35 cellular contexts compared by ENCODE assay signal in genomic region chr1:168760241-168760640, GRCh38. TPM values are rescaled to one million over a fixed set of nuclear protein-coding genes. Genes with fewer than 3 reads are reported as not detected.
"Had no signal": no experiment of that assay in that cellular context is flagged by ENCODE, and none has a peak within 500 bp of the region (broad histone marks: within the 10 kb centered on the region; RNA-seq: fewer than 3 reads in every experiment).

No MANE protein-coding gene starts in this region.

- H3K27ac Mint-ChIP-seq: activated CD4-positive, alpha-beta memory T cell treated with anti-CD3 and anti-CD28 coated beads for 36 hours; activated CD4-positive, alpha-beta T cell treated with anti-CD3 and anti-CD28 coated beads for 36 hours; activated CD4-positive, alpha-beta T cell treated with anti-CD3 and anti-CD28 coated beads, Interleukin-2, amount 10 ng/mL, durations not matched to agents 24 days and 14 days; activated CD8-positive, alpha-beta memory T cell treated with anti-CD3 and anti-CD28 coated beads, Interleukin-2, amount 10 ng/mL, durations not matched to agents 7 days and 5 days; activated CD8-positive, alpha-beta T cell treated with anti-CD3 and anti-CD28 coated beads, Interleukin-2, amount 10 ng/mL, durations not matched to agents 7 days and 5 days; activated naive CD4-positive, alpha-beta T cell treated with anti-CD3 and anti-CD28 coated beads for 36 hours; activated naive CD4-positive, alpha-beta T cell treated with anti-CD3 and anti-CD28 coated beads, Interleukin-2, amount 50 U/mL, for 24 hours; activated naive CD8-positive, alpha-beta T cell treated with anti-CD3 and anti-CD28 coated beads for 36 hours; activated naive CD8-positive, alpha-beta T cell treated with anti-CD3 and anti-CD28 coated beads, Interleukin-2, amount 50 U/mL, for 24 hours; activated T-helper 1 cell treated with anti-CD3 and anti-CD28 coated beads, Interleukin-12 subunit alpha, Interleukin-12 subunit beta, Interleukin-2, Interleukin-4 antibody, amounts not matched to agents 30 ng/mL and 10 ng/mL and 1 ng/mL, durations not matched to agents 14 hours and 24 hours and 36 hours; activated T-helper 2 cell treated with anti-CD3 and anti-CD28 coated beads, Interferon-gamma antibody, Interleukin-2, Interleukin-4, amounts not matched to agents 10 μg/mL and 5 μg/mL and 100 μg/mL, durations not matched to agents 14 hours and 24 hours and 36 hours had no signal

- H3K36me3 Mint-ChIP-seq: activated CD4-positive, alpha-beta memory T cell treated with anti-CD3 and anti-CD28 coated beads for 36 hours; activated CD8-positive, alpha-beta memory T cell treated with anti-CD3 and anti-CD28 coated beads, Interleukin-2, amount 10 ng/mL, durations not matched to agents 7 days and 5 days; activated naive CD4-positive, alpha-beta T cell treated with anti-CD3 and anti-CD28 coated beads, Interleukin-2, amount 50 U/mL, for 24 hours; activated naive CD8-positive, alpha-beta T cell treated with anti-CD3 and anti-CD28 coated beads for 36 hours had no signal

- H3K9me3 Mint-ChIP-seq: activated CD4-positive, alpha-beta memory T cell treated with anti-CD3 and anti-CD28 coated beads for 36 hours; activated naive CD4-positive, alpha-beta T cell treated with anti-CD3 and anti-CD28 coated beads for 36 hours; activated naive CD4-positive, alpha-beta T cell treated with anti-CD3 and anti-CD28 coated beads, Interleukin-2, amount 50 U/mL, for 24 hours; activated naive CD8-positive, alpha-beta T cell treated with anti-CD3 and anti-CD28 coated beads for 36 hours; activated naive CD8-positive, alpha-beta T cell treated with anti-CD3 and anti-CD28 coated beads, Interleukin-2, amount 50 U/mL, for 24 hours; activated T-helper 1 cell treated with anti-CD3 and anti-CD28 coated beads, Interleukin-12 subunit alpha, Interleukin-12 subunit beta, Interleukin-2, Interleukin-4 antibody, amounts not matched to agents 30 ng/mL and 10 ng/mL and 1 ng/mL, durations not matched to agents 14 hours and 24 hours and 36 hours; activated T-helper 2 cell treated with anti-CD3 and anti-CD28 coated beads, Interferon-gamma antibody, Interleukin-2, Interleukin-4, amounts not matched to agents 10 μg/mL and 5 μg/mL and 100 μg/mL, durations not matched to agents 14 hours and 24 hours and 36 hours had no signal

- DNase-seq: activated CD4-positive, alpha-beta memory T cell treated with anti-CD3 and anti-CD28 coated beads for 36 hours; activated CD4-positive, alpha-beta T cell treated with anti-CD3 and anti-CD28 coated beads for 36 hours; activated CD4-positive, alpha-beta T cell treated with anti-CD3 and anti-CD28 coated beads, Interleukin-2, amount 10 ng/mL, durations not matched to agents 24 days and 14 days; activated CD4-positive, CD25-positive, alpha-beta regulatory T cell; activated CD4-positive, CD25-positive, alpha-beta regulatory T cell treated with anti-CD3 and anti-CD28 coated beads, Interleukin-2, amount 50 U/mL, for 72 hours; activated CD8-positive, alpha-beta memory T cell treated with anti-CD3 and anti-CD28 coated beads, Interleukin-2, amount 10 ng/mL, durations not matched to agents 7 days and 5 days; activated CD8-positive, alpha-beta memory T cell treated with anti-CD3 and anti-CD28 coated beads, Interleukin-2, amount 50 U/mL, for 4 hours; activated CD8-positive, alpha-beta T cell treated with anti-CD3 and anti-CD28 coated beads, Interleukin-2, amount 10 ng/mL, durations not matched to agents 7 days and 5 days; activated effector memory CD4-positive, alpha-beta T cell treated with anti-CD3 and anti-CD28 coated beads, Interleukin-2, amount 50 U/mL, for 16 hours; activated naive CD4-positive, alpha-beta T cell treated with anti-CD3 and anti-CD28 coated beads for 36 hours; activated naive CD8-positive, alpha-beta T cell treated with anti-CD3 and anti-CD28 coated beads for 36 hours; activated naive CD8-positive, alpha-beta T cell treated with anti-CD3 and anti-CD28 coated beads, Interleukin-2, amount 50 U/mL, for 24 hours; activated T-cell treated with anti-CD3 and anti-CD28 coated beads, Interleukin-2, amount 50 U/mL, for 1 hour; activated T-cell treated with anti-CD3 and anti-CD28 coated beads, Interleukin-2, amount 50 U/mL, for 48 hours; adrenal gland; amygdala; aorta; body of pancreas; central memory CD4-positive, alpha-beta T cell; cerebellar nuclear complex; colonic mucosa; effector CD8-positive, alpha-beta T cell; esophagus squamous epithelium; foreskin melanocyte; T-helper 2 cell had no signal

- H3K4me3 ChIP-seq: adrenal gland, body of pancreas, colonic mucosa, esophagus squamous epithelium, gastroesophageal sphincter had no signal

- H3K9me3 ChIP-seq: adrenal gland, body of pancreas, colonic mucosa, esophagus squamous epithelium, gastroesophageal sphincter had no signal

- H3K27me3 Mint-ChIP-seq: activated CD8-positive, alpha-beta memory T cell treated with anti-CD3 and anti-CD28 coated beads, Interleukin-2, amount 10 ng/mL, durations not matched to agents 7 days and 5 days; activated naive CD4-positive, alpha-beta T cell treated with anti-CD3 and anti-CD28 coated beads, Interleukin-2, amount 50 U/mL, for 24 hours; activated naive CD8-positive, alpha-beta T cell treated with anti-CD3 and anti-CD28 coated beads for 36 hours; activated naive CD8-positive, alpha-beta T cell treated with anti-CD3 and anti-CD28 coated beads, Interleukin-2, amount 50 U/mL, for 24 hours had no signal

- H3K27ac ChIP-seq: adrenal gland, body of pancreas, colonic mucosa, epithelial cell of prostate, esophagus squamous epithelium, gastroesophageal sphincter had no signal

- H3K4me1 ChIP-seq: adrenal gland, colonic mucosa had no signal

- ATAC-seq: activated CD4-positive, alpha-beta T cell treated with anti-CD3 and anti-CD28 coated beads for 36 hours; activated CD8-positive, alpha-beta memory T cell treated with anti-CD3 and anti-CD28 coated beads, Interleukin-2, amount 10 ng/mL, durations not matched to agents 7 days and 5 days; activated CD8-positive, alpha-beta T cell treated with anti-CD3 and anti-CD28 coated beads, Interleukin-2, amount 10 ng/mL, durations not matched to agents 7 days and 5 days; activated naive CD8-positive, alpha-beta T cell treated with anti-CD3 and anti-CD28 coated beads, Interleukin-2, amount 50 U/mL, for 24 hours; body of pancreas; gastroesophageal sphincter had no signal

- H3K4me3 Mint-ChIP-seq: activated CD4-positive, alpha-beta memory T cell treated with anti-CD3 and anti-CD28 coated beads for 36 hours; activated CD4-positive, alpha-beta T cell treated with anti-CD3 and anti-CD28 coated beads for 36 hours; activated CD4-positive, alpha-beta T cell treated with anti-CD3 and anti-CD28 coated beads, Interleukin-2, amount 10 ng/mL, durations not matched to agents 24 days and 14 days; activated CD8-positive, alpha-beta memory T cell treated with anti-CD3 and anti-CD28 coated beads, Interleukin-2, amount 10 ng/mL, durations not matched to agents 7 days and 5 days; activated CD8-positive, alpha-beta T cell treated with anti-CD3 and anti-CD28 coated beads, Interleukin-2, amount 10 ng/mL, durations not matched to agents 7 days and 5 days; activated naive CD4-positive, alpha-beta T cell treated with anti-CD3 and anti-CD28 coated beads for 36 hours; activated naive CD4-positive, alpha-beta T cell treated with anti-CD3 and anti-CD28 coated beads, Interleukin-2, amount 50 U/mL, for 24 hours; activated naive CD8-positive, alpha-beta T cell treated with anti-CD3 and anti-CD28 coated beads for 36 hours; activated naive CD8-positive, alpha-beta T cell treated with anti-CD3 and anti-CD28 coated beads, Interleukin-2, amount 50 U/mL, for 24 hours; activated T-helper 1 cell treated with anti-CD3 and anti-CD28 coated beads, Interleukin-12 subunit alpha, Interleukin-12 subunit beta, Interleukin-2, Interleukin-4 antibody, amounts not matched to agents 30 ng/mL and 10 ng/mL and 1 ng/mL, durations not matched to agents 14 hours and 24 hours and 36 hours had no signal

- H3K27me3 ChIP-seq: adrenal gland, body of pancreas, colonic mucosa, esophagus squamous epithelium, gastroesophageal sphincter had no signal

- H3K4me1 Mint-ChIP-seq: activated CD4-positive, alpha-beta T cell treated with anti-CD3 and anti-CD28 coated beads, Interleukin-2, amount 10 ng/mL, durations not matched to agents 24 days and 14 days; activated CD8-positive, alpha-beta memory T cell treated with anti-CD3 and anti-CD28 coated beads, Interleukin-2, amount 10 ng/mL, durations not matched to agents 7 days and 5 days had no signal

- H3K36me3 ChIP-seq: adrenal gland, colonic mucosa, esophagus squamous epithelium, gastroesophageal sphincter had no signal

RNA-seq across cellular contexts. Expression of gene DPT, which starts 31.2 kb away (rescaled TPM):
- total RNA-seq: activated CD4-positive, alpha-beta memory T cell treated with anti-CD3 and anti-CD28 coated beads for 36 hours; activated CD4-positive, alpha-beta T cell treated with anti-CD3 and anti-CD28 coated beads for 36 hours; activated CD4-positive, alpha-beta T cell treated with anti-CD3 and anti-CD28 coated beads, Interleukin-2, amount 10 ng/mL, durations not matched to agents 24 days and 14 days; activated CD8-positive, alpha-beta memory T cell treated with anti-CD3 and anti-CD28 coated beads for 36 hours; activated CD8-positive, alpha-beta memory T cell treated with anti-CD3 and anti-CD28 coated beads, Interleukin-2, amount 10 ng/mL, durations not matched to agents 7 days and 5 days; activated CD8-positive, alpha-beta T cell treated with anti-CD3 and anti-CD28 coated beads, Interleukin-2, amount 10 ng/mL, durations not matched to agents 7 days and 5 days; activated naive CD4-positive, alpha-beta T cell treated with anti-CD3 and anti-CD28 coated beads for 36 hours; activated naive CD8-positive, alpha-beta T cell treated with anti-CD3 and anti-CD28 coated beads for 36 hours; activated T-helper 1 cell treated with anti-CD3 and anti-CD28 coated beads, Interleukin-12 subunit alpha, Interleukin-12 subunit beta, Interleukin-2, Interleukin-4 antibody, amounts not matched to agents 30 ng/mL and 10 ng/mL and 1 ng/mL, durations not matched to agents 14 hours and 24 hours and 36 hours; activated T-helper 2 cell treated with anti-CD3 and anti-CD28 coated beads, Interferon-gamma antibody, Interleukin-2, Interleukin-4, amounts not matched to agents 10 μg/mL and 5 μg/mL and 100 μg/mL, durations not matched to agents 14 hours and 24 hours and 36 hours; dermis microvascular lymphatic vessel endothelial cell; endothelial cell of umbilical vein; glomerular endothelial cell; T-helper 1 cell treated with Interleukin-12 subunit alpha and Interleukin-12 subunit beta and Interleukin-4 antibody, amounts not matched to agents 30 ng/mL and 1 ng/mL, for 36 hours had no signal
- polyA plus RNA-seq: endothelial cell of umbilical vein had no signal
